In the genomic region with DNA sequence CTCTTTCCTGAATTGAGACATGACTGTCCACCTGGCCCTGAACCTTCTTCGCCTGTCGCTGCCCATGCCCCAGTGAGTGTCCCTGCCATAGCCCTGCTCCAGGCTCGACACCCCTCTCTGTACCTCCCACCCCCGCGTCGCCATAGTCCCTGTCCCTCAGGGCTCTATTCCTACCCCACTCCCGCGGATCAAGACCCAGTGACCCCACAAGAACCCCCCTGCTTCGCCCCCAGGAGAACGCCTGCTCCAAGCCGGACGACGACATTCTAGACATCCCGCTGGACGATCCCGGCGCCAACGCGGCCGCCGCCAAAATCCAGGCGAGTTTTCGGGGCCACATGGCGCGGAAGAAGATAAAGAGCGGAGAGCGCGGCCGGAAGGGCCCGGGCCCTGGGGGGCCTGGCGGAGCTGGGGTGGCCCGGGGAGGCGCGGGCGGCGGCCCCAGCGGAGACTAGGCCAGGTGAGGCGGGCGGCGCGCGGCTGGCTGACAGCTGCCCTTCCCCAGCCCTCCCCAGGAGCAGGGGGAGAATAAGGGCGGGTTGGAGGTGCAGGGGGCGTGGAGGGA, we compare ENCODE assay signal across 10 cellular contexts. TPM values are rescaled to one million over a fixed set of nuclear protein-coding genes. Genes with fewer than 3 reads are reported as not detected.
A peak's percentile ranks its signal among the peaks of the same experiment; 100 is the strongest.
DNase-seq lines count a peak whose midpoint lies in the region; ATAC-seq, FAIRE-seq and TF ChIP-seq lines count a peak whose summit lies in the region.
"Had no signal": no experiment of that assay in that cellular context is flagged by ENCODE, and none has a peak within 500 bp of the region (broad histone marks: within the 10 kb centered on the region; RNA-seq: fewer than 3 reads in every experiment).

No MANE protein-coding gene starts in this region.

- H3K4me1 Mint-ChIP-seq in activated T-cell treated with anti-CD3 and anti-CD28 coated beads, Interleukin-2, amount 50 U/mL, for 4 hours (ENCODE audit: low read depth) = peaks cover 26% of the 10 kb centered on the region
- H3K4me1 Mint-ChIP-seq in activated naive CD8-positive, alpha-beta T cell treated with anti-CD3 and anti-CD28 coated beads, Interleukin-2, amount 50 U/mL, for 24 hours = peaks cover 24% of the 10 kb centered on the region

- no peak for TF ChIP-seq EP300 in suprapubic skin (IDR thresholded peaks at IDR 0.05)

- H3K4me3 ChIP-seq in kidney (ENCODE audit: low read length in 2 of 2) (peak overlapping the region in 1 of 2 donors; percentile 63), suprapubic skin (peak overlapping the region; percentile 54), PC-3 (ENCODE audit: low read length) (no peak overlapping the region)

- BruUV-seq in PC-3 (replicated peaks; lab: Mats Ljungman, UMichigan) = no TSS peak

- H2AFZ ChIP-seq in PC-3 (ENCODE audit: low read length) = no peak overlapping the region

- H3K9me3 ChIP-seq in kidney (ENCODE audit: control insufficient read depth in 1 of 2, low read length in 2 of 2) = no peaks in the 10 kb centered on the region
- H3K9me3 ChIP-seq in suprapubic skin = no peaks in the 10 kb centered on the region
- H3K9me3 ChIP-seq in PC-3 (ENCODE audit: low read length) = no peaks in the 10 kb centered on the region

- H3K4me2 ChIP-seq in PC-3 (ENCODE audit: low read length) = no peak overlapping the region

- no peak for ATAC-seq in activated T-cell treated with anti-CD3 and anti-CD28 coated beads, Interleukin-2, amount 50 U/mL, for 4 hours
- no peak for ATAC-seq in activated naive CD8-positive, alpha-beta T cell treated with anti-CD3 and anti-CD28 coated beads, Interleukin-2, amount 50 U/mL, for 24 hours
- no peak for ATAC-seq in PC-3

- H3K27ac ChIP-seq in kidney (ENCODE audit: low read depth in 2 of 2, low read length in 2 of 2) = no peak overlapping the region
- no peak overlapping the region for H3K27ac ChIP-seq in suprapubic skin
- H3K27ac ChIP-seq in PC-3 (ENCODE audit: low read length) = no peak overlapping the region

- no peak for FAIRE-seq in kidney (lab: Jason Lieb, UNC)

- H3K9me3 Mint-ChIP-seq in activated T-cell treated with anti-CD3 and anti-CD28 coated beads, Interleukin-2, amount 50 U/mL, for 4 hours = no peaks in the 10 kb centered on the region
- H3K9me3 Mint-ChIP-seq in activated naive CD8-positive, alpha-beta T cell treated with anti-CD3 and anti-CD28 coated beads, Interleukin-2, amount 50 U/mL, for 24 hours = no peaks in the 10 kb centered on the region

- no peaks in the 10 kb centered on the region for H4K20me1 ChIP-seq in PC-3 (ENCODE audit: low read length)

- H3K36me3 Mint-ChIP-seq in activated T-cell treated with anti-CD3 and anti-CD28 coated beads, Interleukin-2, amount 50 U/mL, for 4 hours (ENCODE audit: insufficient read depth) = no peaks in the 10 kb centered on the region
- no peaks in the 10 kb centered on the region for H3K36me3 Mint-ChIP-seq in activated naive CD8-positive, alpha-beta T cell treated with anti-CD3 and anti-CD28 coated beads, Interleukin-2, amount 50 U/mL, for 24 hours (ENCODE audit: low read depth)

- no peak overlapping the region for H3K27ac Mint-ChIP-seq in activated naive CD8-positive, alpha-beta T cell treated with anti-CD3 and anti-CD28 coated beads, Interleukin-2, amount 50 U/mL, for 24 hours

- H3K36me3 ChIP-seq in kidney (ENCODE audit: control insufficient read depth in 1 of 2, insufficient read depth in 2 of 2, low read length in 2 of 2) = no peaks in the 10 kb centered on the region
- no peaks in the 10 kb centered on the region for H3K36me3 ChIP-seq in suprapubic skin
- no peaks in the 10 kb centered on the region for H3K36me3 ChIP-seq in PC-3 (ENCODE audit: low read depth, low read length)

- peaks cover 2 to 20% of the 10 kb centered on the region in 2 donors for H3K4me1 ChIP-seq in kidney (ENCODE audit: control insufficient read depth in 1 of 2, insufficient read depth in 1 of 2, low read depth in 1 of 2, low read length in 2 of 2)
- peaks cover 27% of the 10 kb centered on the region for H3K4me1 ChIP-seq in suprapubic skin
- H3K4me1 ChIP-seq in PC-3 (ENCODE audit: insufficient read depth, low read length) = peaks cover 48% of the 10 kb centered on the region

- H3K27me3 Mint-ChIP-seq in activated T-cell treated with anti-CD3 and anti-CD28 coated beads, Interleukin-2, amount 50 U/mL, for 4 hours (ENCODE audit: low read depth) = peaks cover 2% of the 10 kb centered on the region
- H3K27me3 Mint-ChIP-seq in activated naive CD8-positive, alpha-beta T cell treated with anti-CD3 and anti-CD28 coated beads, Interleukin-2, amount 50 U/mL, for 24 hours = peaks cover 15% of the 10 kb centered on the region

- CTCF ChIA-PET in PC-3 (lab: Charles Lee) = interaction anchor here (0.6 kb wide), 1 partner anchor 18 kb away, joined by 6 read pairs; no protein-coding TSS in a partner anchor

- TF ChIP-seq POLR2A in suprapubic skin (IDR thresholded peaks at IDR 0.05) = no peak

- no peaks in the 10 kb centered on the region for H3K79me2 ChIP-seq in PC-3 (ENCODE audit: low read length)

- H3K9ac ChIP-seq in kidney (ENCODE audit: low read length in 2 of 2) (no peak overlapping the region), PC-3 (ENCODE audit: low read length) (no peak overlapping the region)

- H3F3A ChIP-seq in PC-3 (ENCODE audit: low read length, unreplicated experiment) = no peaks in the 10 kb centered on the region

- intact Hi-C loops in kidney (cut with DNase I) = no loop called here
- intact Hi-C loops in posterior cingulate gyrus (cut with DNase I) = no loop called here
- intact Hi-C loops in PC-3 (cut with micrococcal nuclease) = loop anchor here (10.0 kb wide), 1 partner anchor 49 kb away; no protein-coding TSS in a partner anchor

- DNase-seq in activated T-cell treated with anti-CD3 and anti-CD28 coated beads, Interleukin-2, amount 50 U/mL, for 4 hours = no peak
- DNase-seq in activated T-cell treated with anti-CD3 and anti-CD28 coated beads for 4 hours (no peak), kidney (peak; percentile 78), suprapubic skin (ENCODE audit: low spot score in 2 of 2) (peak in 1 of 2 donors; percentile 44), DMS153 (lab: John Stamatoyannopoulos, UW) (no peak), posterior cingulate gyrus (no peak), PC-3 (no peak)
- DNase-seq in activated naive CD8-positive, alpha-beta T cell treated with anti-CD3 and anti-CD28 coated beads, Interleukin-2, amount 50 U/mL, for 24 hours = no peak
- DNase-seq: NCI-H446 had no signal

- H3K27me3 ChIP-seq in suprapubic skin (peaks cover 84% of the 10 kb centered on the region), PC-3 (ENCODE audit: low read length) (no peaks in the 10 kb centered on the region)

- 33% methylated on average over 22 of the region's 44 CpGs for WGBS in suprapubic skin

- no peaks in the 10 kb centered on the region for H3K9me2 ChIP-seq in PC-3 (replicated peaks; ENCODE audit: low read length)

- POLR2A ChIA-PET in PC-3 (lab: Charles Lee; ENCODE audit: unreplicated experiment) = no interaction called here

- H3K4me3 Mint-ChIP-seq in activated T-cell treated with anti-CD3 and anti-CD28 coated beads, Interleukin-2, amount 50 U/mL, for 4 hours = peak overlapping the region; percentile 69
- H3K4me3 Mint-ChIP-seq in activated naive CD8-positive, alpha-beta T cell treated with anti-CD3 and anti-CD28 coated beads, Interleukin-2, amount 50 U/mL, for 24 hours = peak overlapping the region; percentile 41

- TF ChIP-seq CTCF in kidney (IDR thresholded peaks at IDR 0.05; ENCODE audit: borderline replicate concordance, extremely low read depth, insufficient read depth) (no peak), suprapubic skin (IDR thresholded peaks at IDR 0.05) (no peak), PC-3 (conservative IDR thresholded peaks at IDR 0.05; ENCODE audit: low read depth, low read length) (no peak)

RNA-seq across cellular contexts. Expression of a gene that starts 5.6 kb away (rescaled TPM):
- total RNA-seq in activated T-cell treated with anti-CD3 and anti-CD28 coated beads, Interleukin-2, amount 50 U/mL, for 4 hours = 1 to 10 TPM; 1.2 to 2.4 (median 1.6) TPM
- total RNA-seq in kidney = 17.9 TPM
- 55.9 TPM for polyA plus RNA-seq in kidney (ENCODE audit: insufficient read depth, low read depth, low replicate concordance)
- 1 to 10 TPM in 1 of 4 donors, under 1 TPM in 1, not detected in 2; 0.65 to 1.3 TPM for total RNA-seq in suprapubic skin
- 15.5 and 20.3 TPM in 2 replicates for total RNA-seq in PC-3 (2014; rRNA removed)

RNA-seq across cellular contexts. Expression of a gene that starts 6.7 kb away (rescaled TPM):
- total RNA-seq in activated T-cell treated with anti-CD3 and anti-CD28 coated beads, Interleukin-2, amount 50 U/mL, for 4 hours = not detected
- total RNA-seq in kidney (3.9 TPM), suprapubic skin (1 to 10 TPM in 3 of 4 donors, under 1 TPM in 1; 0.60 to 3.3 (median 1.7) TPM), PC-3 (2014; rRNA removed) (not detected in 2 replicates)
- polyA plus RNA-seq in kidney (ENCODE audit: insufficient read depth, low read depth, low replicate concordance) = 11.7 TPM
- total RNA-seq: subcutaneous adipose tissue had no signal

RNA-seq across cellular contexts. Expression of a gene that starts 16.7 kb away (rescaled TPM):
- total RNA-seq in activated T-cell treated with anti-CD3 and anti-CD28 coated beads, Interleukin-2, amount 50 U/mL, for 4 hours = under 1 TPM; 0.40 to 0.66 (median 0.65) TPM
- 63.0 TPM for total RNA-seq in kidney
- 85.8 TPM for polyA plus RNA-seq in kidney (ENCODE audit: insufficient read depth, low read depth, low replicate concordance)
- 10 to 100 TPM; 11.0 to 26.5 (median 15.6) TPM for total RNA-seq in suprapubic skin
- total RNA-seq in PC-3 (2014; rRNA removed) = 10.4 and 10.8 TPM in 2 replicates

RNA-seq across cellular contexts. Expression of a gene that starts 54.9 kb away (rescaled TPM):
- total RNA-seq in activated T-cell treated with anti-CD3 and anti-CD28 coated beads, Interleukin-2, amount 50 U/mL, for 4 hours = 10 to 100 TPM in 1 of 3 donors, 1 to 10 TPM in 2; 9.0 to 10.2 (median 9.2) TPM
- total RNA-seq in kidney (16.4 TPM), suprapubic skin (10 to 100 TPM in 2 of 4 donors, 1 to 10 TPM in 2; 5.5 to 42.5 (median 11.7) TPM), PC-3 (2014; rRNA removed) (29.5 and 32.6 TPM in 2 replicates)
- polyA plus RNA-seq in kidney (ENCODE audit: insufficient read depth, low read depth, low replicate concordance) = 6.5 TPM
